Comparison of ENCODE assay signal across 9 cellular contexts in the genomic region with DNA sequence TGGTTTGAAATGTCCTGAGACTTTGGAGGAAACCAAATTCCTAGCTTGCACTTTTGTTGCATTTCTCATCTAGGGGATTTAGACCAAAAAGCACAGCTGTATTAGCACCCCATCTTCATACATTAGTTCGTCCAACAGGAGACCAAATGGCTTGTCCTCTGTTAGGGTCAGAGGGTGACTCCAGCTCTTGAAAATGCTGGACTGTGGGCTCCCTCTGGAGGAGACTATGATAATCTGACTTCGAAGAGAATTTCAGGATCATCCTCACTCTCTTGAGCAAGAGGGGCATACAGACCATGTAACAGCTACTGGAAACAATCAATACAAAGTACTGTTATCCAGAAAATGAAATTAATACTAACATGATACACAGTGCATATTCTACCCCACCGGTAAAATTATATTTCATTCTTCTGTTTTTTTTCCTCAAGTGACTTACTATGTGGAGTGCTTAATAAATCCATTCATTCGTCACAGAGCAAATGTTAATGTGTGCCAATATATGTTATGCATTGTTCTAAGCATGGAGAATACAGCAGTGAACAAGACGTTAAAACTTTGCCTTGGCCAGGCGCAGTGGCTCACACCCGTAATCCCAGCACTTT.
DNase-seq lines count a peak whose midpoint lies in the region; ATAC-seq and TF ChIP-seq lines count a peak whose summit lies in the region.
"Had no signal": no experiment of that assay in that cellular context is flagged by ENCODE, and none has a peak within 500 bp of the region (broad histone marks: within the 10 kb centered on the region; RNA-seq: fewer than 3 reads in every experiment).

No MANE protein-coding gene starts in this region.

- H3K4me3 ChIP-seq in DND-41 (ENCODE audit: low read depth in 1 of 2, low read length in 2 of 2): no peak overlapping the region
- H3K4me3 ChIP-seq in PC-9: no peak overlapping the region
- H3K4me3 ChIP-seq in cardiac muscle cell: no peak overlapping the region

- CTCF ChIA-PET in PC-9 (lab: Charles Lee): interaction anchor here (0.6 to 1.6 kb wide), 4 partner anchors 10 to 106 kb away, joined by 3 to 12 read pairs (median 10); no protein-coding TSS in a partner anchor

- H3K79me2 ChIP-seq in DND-41 (ENCODE audit: insufficient read depth, low read length) (no peaks in the 10 kb centered on the region), PC-9 (ENCODE audit: low read depth) (no peaks in the 10 kb centered on the region)

- peaks cover 1% of the 10 kb centered on the region for H3K36me3 Mint-ChIP-seq in activated naive CD8-positive, alpha-beta T cell treated with anti-CD3 and anti-CD28 coated beads, Interleukin-2, amount 50 U/mL, for 24 hours (ENCODE audit: low read depth)

- H3K27me3 ChIP-seq in DND-41 (ENCODE audit: insufficient read depth, low read length, poor library complexity) (no peaks in the 10 kb centered on the region), PC-9 (ENCODE audit: insufficient read depth, low read depth) (no peaks in the 10 kb centered on the region), cardiac muscle cell (no peaks in the 10 kb centered on the region)

- H4K20me1 ChIP-seq in DND-41 (ENCODE audit: insufficient read depth, low read length) (no peaks in the 10 kb centered on the region), PC-9 (ENCODE audit: insufficient read depth) (no peaks in the 10 kb centered on the region)

- H3K27ac Mint-ChIP-seq in activated naive CD8-positive, alpha-beta T cell treated with anti-CD3 and anti-CD28 coated beads, Interleukin-2, amount 50 U/mL, for 24 hours: no peak overlapping the region

- H3K4me1 Mint-ChIP-seq in activated naive CD8-positive, alpha-beta T cell treated with anti-CD3 and anti-CD28 coated beads, Interleukin-2, amount 50 U/mL, for 24 hours: no peaks in the 10 kb centered on the region
- H3K4me1 Mint-ChIP-seq: central memory CD8-positive, alpha-beta T cell had no signal

- H3K4me2 ChIP-seq in DND-41 (ENCODE audit: insufficient read depth, low read length) (no peak overlapping the region), PC-9 (no peak overlapping the region)

- peaks cover 10% of the 10 kb centered on the region for H3K9me3 Mint-ChIP-seq in activated naive CD8-positive, alpha-beta T cell treated with anti-CD3 and anti-CD28 coated beads, Interleukin-2, amount 50 U/mL, for 24 hours
- H3K9me3 Mint-ChIP-seq: central memory CD8-positive, alpha-beta T cell had no signal

- BruUV-seq in PC-9 (replicated peaks; lab: Mats Ljungman, UMichigan): no TSS peak

- peaks cover 3% of the 10 kb centered on the region for H3K27me3 Mint-ChIP-seq in activated naive CD8-positive, alpha-beta T cell treated with anti-CD3 and anti-CD28 coated beads, Interleukin-2, amount 50 U/mL, for 24 hours
- H3K27me3 Mint-ChIP-seq: central memory CD8-positive, alpha-beta T cell had no signal

- no peaks in the 10 kb centered on the region for H3K4me1 ChIP-seq in DND-41 (ENCODE audit: insufficient read depth, low read length)
- no peaks in the 10 kb centered on the region for H3K4me1 ChIP-seq in PC-9 (replicated peaks; ENCODE audit: insufficient read depth)
- H3K4me1 ChIP-seq in cardiac muscle cell (ENCODE audit: low read depth): no peaks in the 10 kb centered on the region

- ATAC-seq in DND-41 (ENCODE audit: insufficient read depth, low read depth): peak; percentile 66; the same call in 2 of the 3 replicates
- ATAC-seq in activated naive CD8-positive, alpha-beta T cell treated with anti-CD3 and anti-CD28 coated beads, Interleukin-2, amount 50 U/mL, for 24 hours: peak; percentile 69
- ATAC-seq in GM21526 (IDR thresholded peaks at IDR 0.05; ENCODE audit: low FRiP score, unreplicated experiment): no peak

- no peaks in the 10 kb centered on the region for H3F3A ChIP-seq in PC-9 (ENCODE audit: insufficient read depth, low read depth)

- POLR2A ChIA-PET in PC-9 (lab: Charles Lee; ENCODE audit: unreplicated experiment): interaction anchor here (0.6 kb wide), 1 partner anchor 113 kb away, joined by 4 read pairs; a partner anchor contains a TSS

- no peak overlapping the region for H3K9ac ChIP-seq in DND-41 (ENCODE audit: low read depth, low read length)

- H3K36me3 ChIP-seq in DND-41 (ENCODE audit: insufficient read depth, low read length) (no peaks in the 10 kb centered on the region), PC-9 (ENCODE audit: low read depth) (no peaks in the 10 kb centered on the region), cardiac muscle cell (no peaks in the 10 kb centered on the region)

- H2AFZ ChIP-seq in DND-41 (ENCODE audit: low read depth, low read length) (no peak overlapping the region), PC-9 (no peak overlapping the region)

- intact Hi-C loops in PC-9 (cut with micrococcal nuclease; ENCODE audit: unreplicated experiment): loop anchor here (1.0 kb wide), 3 partner anchors 63 to 250 kb away; a partner anchor contains a TSS
- intact Hi-C loops in posterior cingulate gyrus (cut with DNase I): loop anchor here (1.0 to 10.0 kb wide), 4 partner anchors 47 to 252 kb away; a partner anchor contains a TSS

- H3K9me3 ChIP-seq in DND-41 (ENCODE audit: insufficient read depth, low read length, severe bottlenecking): peaks cover 4% of the 10 kb centered on the region
- H3K9me3 ChIP-seq in PC-9 (ENCODE audit: insufficient read depth, low read depth): peaks cover 13% of the 10 kb centered on the region
- H3K9me3 ChIP-seq in cardiac muscle cell (ENCODE audit: low read depth): no peaks in the 10 kb centered on the region

- peak; percentile 22 for DNase-seq in DND-41
- DNase-seq in HT-29 (ENCODE audit: low spot score): peak; percentile 82
- peak; percentile 48 to 74 for DNase-seq in PC-9
- DNase-seq in activated naive CD8-positive, alpha-beta T cell treated with anti-CD3 and anti-CD28 coated beads, Interleukin-2, amount 50 U/mL, for 24 hours: peak; percentile 33
- peak; percentile 80 to 88 for DNase-seq in cardiac muscle cell (ENCODE audit: low read depth in 1 of 2, low spot score in 1 of 2)
- peak in 7 of 10 donors; percentile 12 to 83 (median 33) for DNase-seq in posterior cingulate gyrus
- no peak for DNase-seq in mesenteric fat pad (ENCODE audit: low spot score)

- no peaks in the 10 kb centered on the region for H3K9me2 ChIP-seq in PC-9 (ENCODE audit: insufficient read depth)

- no peak overlapping the region for H3K4me3 Mint-ChIP-seq in activated naive CD8-positive, alpha-beta T cell treated with anti-CD3 and anti-CD28 coated beads, Interleukin-2, amount 50 U/mL, for 24 hours
- H3K4me3 Mint-ChIP-seq: central memory CD8-positive, alpha-beta T cell had no signal

- TF ChIP-seq CTCF in DND-41 (IDR thresholded peaks at IDR 0.05; ENCODE audit: borderline replicate concordance, extremely low read depth, low read length, poor library complexity, severe bottlenecking) (peak; percentile 70), PC-9 (conservative IDR thresholded peaks at IDR 0.05) (peak; percentile 91), cardiac muscle cell (IDR thresholded peaks at IDR 0.05; ENCODE audit: low read depth, low read length) (peak; percentile 64)

- no peak overlapping the region for H3K27ac ChIP-seq in DND-41 (ENCODE audit: low read length)
- no peak overlapping the region for H3K27ac ChIP-seq in PC-9
- no peak overlapping the region for H3K27ac ChIP-seq in cardiac muscle cell
